ENCODE assay signal across 13 cellular contexts in genomic region chr5:50717615-50718014, GRCh38. TPM values are rescaled to one million over a fixed set of nuclear protein-coding genes. Genes with fewer than 3 reads are reported as not detected.
A peak's percentile ranks its signal among the peaks of the same experiment; 100 is the strongest.
DNase-seq lines count a peak whose midpoint lies in the region; ATAC-seq, FAIRE-seq and TF ChIP-seq lines count a peak whose summit lies in the region.
"Had no signal": no experiment of that assay in that cellular context is flagged by ENCODE, and none has a peak within 500 bp of the region (broad histone marks: within the 10 kb centered on the region; RNA-seq: fewer than 3 reads in every experiment).

No MANE protein-coding gene starts in this region.

- H3K4me1 ChIP-seq in small intestine (ENCODE audit: control insufficient read depth in 2 of 2, insufficient read depth in 1 of 2, low read depth in 1 of 2, low read length in 1 of 2), result peaks cover 5 to 21% of the 10 kb centered on the region in 2 donors

- POLR2A ChIA-PET in WTC11 (lab: Charles Lee), result no interaction called here

- FAIRE-seq in small intestine (lab: Jason Lieb, UNC), result peak; percentile 72

- H3K4me1 Mint-ChIP-seq in WTC11, result peaks cover 50% of the 10 kb centered on the region

- H3K36me3 ChIP-seq in small intestine (ENCODE audit: control insufficient read depth in 2 of 2, insufficient read depth in 2 of 2, low read length in 2 of 2), result no peaks in the 10 kb centered on the region
- H3K36me3 ChIP-seq: thyroid gland had no signal

- ATAC-seq in HG03097 (IDR thresholded peaks at IDR 0.05; ENCODE audit: low FRiP score, unreplicated experiment), result peak; percentile 65
- no peak for ATAC-seq in WTC11
- no peak for ATAC-seq in GM19351 (IDR thresholded peaks at IDR 0.05; ENCODE audit: unreplicated experiment)
- no peak for ATAC-seq in GM18519 (IDR thresholded peaks at IDR 0.05; ENCODE audit: low FRiP score, unreplicated experiment)
- ATAC-seq: foreskin keratinocyte, Panc1 had no signal

- H3K36me3 Mint-ChIP-seq in WTC11, result no peaks in the 10 kb centered on the region

- H3K27ac ChIP-seq in small intestine (ENCODE audit: low read depth in 1 of 2, low read length in 1 of 2), result peak overlapping the region in 1 of 2 donors; percentile 41
- H3K27ac ChIP-seq: foreskin keratinocyte, thyroid gland had no signal

- H3K4me3 Mint-ChIP-seq in WTC11, result no peak overlapping the region
- H3K4me3 Mint-ChIP-seq: H9 had no signal

- H3K27me3 Mint-ChIP-seq in WTC11 (ENCODE audit: low read depth), result no peaks in the 10 kb centered on the region

- H3K4me3 ChIP-seq in small intestine (ENCODE audit: low read depth in 1 of 2, low read length in 2 of 2), result no peak overlapping the region
- H3K4me3 ChIP-seq: thyroid gland had no signal

- no peaks in the 10 kb centered on the region for H3K9me3 ChIP-seq in small intestine (ENCODE audit: control insufficient read depth, low read depth)
- H3K9me3 ChIP-seq: thyroid gland had no signal

- peak overlapping the region; percentile 4; the same call in 1 of the 2 replicates for H3K27ac Mint-ChIP-seq in WTC11
- H3K27ac Mint-ChIP-seq: H9 had no signal

- 24 to 60% (median 37%) methylated on average over 2 of the region's 2 CpGs for WGBS in small intestine, 3 donors

- TF ChIP-seq CTCF in WTC11 (IDR thresholded peaks at IDR 0.05), result no peak

- H3K9me3 Mint-ChIP-seq in WTC11, result no peaks in the 10 kb centered on the region
- H3K9me3 Mint-ChIP-seq: H9 had no signal

- DNase-seq in NCI-H526 (lab: John Stamatoyannopoulos, UW) (peak; percentile 41 to 55), NCI-H526 treated with DMSO at 0.1 percent for 48 hours (lab: John Stamatoyannopoulos, UW) (no peak), WTC11 (ENCODE audit: low spot score) (no peak), small intestine (peak; percentile 85), NCI-H1092 treated with DMSO at 0.1 percent for 48 hours (lab: John Stamatoyannopoulos, UW) (no peak)
- DNase-seq: 8988T, foreskin keratinocyte, H9, thyroid gland had no signal

- no peaks in the 10 kb centered on the region for H3K27me3 ChIP-seq in small intestine (ENCODE audit: control insufficient read depth in 2 of 2, insufficient read depth in 2 of 2, low read length in 2 of 2)
- H3K27me3 ChIP-seq: foreskin keratinocyte, thyroid gland had no signal

- CTCF ChIA-PET in WTC11 (lab: Charles Lee), result no interaction called here

TF ChIP-seq in WTC11, 78 proteins besides CTCF, POLR2A, EP300 and RAD21:
- TF ChIP-seq ZMAT4 (CRISPR knock-in tag; IDR thresholded peaks at IDR 0.05) (no peak), TEAD1 (CRISPR knock-in tag; IDR thresholded peaks at IDR 0.05) (no peak), ZNF396 (CRISPR knock-in tag; IDR thresholded peaks at IDR 0.05; ENCODE audit: borderline replicate concordance) (no peak), TP53 (CRISPR knock-in tag; IDR thresholded peaks at IDR 0.05) (no peak), JAZF1 (CRISPR knock-in tag; IDR thresholded peaks at IDR 0.05) (no peak), KAT7 (CRISPR knock-in tag; IDR thresholded peaks at IDR 0.05; ENCODE audit: borderline replicate concordance) (no peak)
- TF ChIP-seq, protein P1, sequence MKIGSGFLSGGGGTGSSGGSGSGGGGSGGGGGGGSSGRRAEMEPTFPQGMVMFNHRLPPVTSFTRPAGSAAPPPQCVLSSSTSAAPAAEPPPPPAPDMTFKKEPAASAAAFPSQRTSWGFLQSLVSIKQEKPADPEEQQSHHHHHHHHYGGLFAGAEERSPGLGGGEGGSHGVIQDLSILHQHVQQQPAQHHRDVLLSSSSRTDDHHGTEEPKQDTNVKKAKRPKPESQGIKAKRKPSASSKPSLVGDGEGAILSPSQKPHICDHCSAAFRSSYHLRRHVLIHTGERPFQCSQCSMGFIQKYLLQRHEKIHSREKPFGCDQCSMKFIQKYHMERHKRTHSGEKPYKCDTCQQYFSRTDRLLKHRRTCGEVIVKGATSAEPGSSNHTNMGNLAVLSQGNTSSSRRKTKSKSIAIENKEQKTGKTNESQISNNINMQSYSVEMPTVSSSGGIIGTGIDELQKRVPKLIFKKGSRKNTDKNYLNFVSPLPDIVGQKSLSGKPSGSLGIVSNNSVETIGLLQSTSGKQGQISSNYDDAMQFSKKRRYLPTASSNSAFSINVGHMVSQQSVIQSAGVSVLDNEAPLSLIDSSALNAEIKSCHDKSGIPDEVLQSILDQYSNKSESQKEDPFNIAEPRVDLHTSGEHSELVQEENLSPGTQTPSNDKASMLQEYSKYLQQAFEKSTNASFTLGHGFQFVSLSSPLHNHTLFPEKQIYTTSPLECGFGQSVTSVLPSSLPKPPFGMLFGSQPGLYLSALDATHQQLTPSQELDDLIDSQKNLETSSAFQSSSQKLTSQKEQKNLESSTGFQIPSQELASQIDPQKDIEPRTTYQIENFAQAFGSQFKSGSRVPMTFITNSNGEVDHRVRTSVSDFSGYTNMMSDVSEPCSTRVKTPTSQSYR (CRISPR knock-in tag; IDR thresholded peaks at IDR 0.05), result no peak
- TF ChIP-seq, protein P2, sequence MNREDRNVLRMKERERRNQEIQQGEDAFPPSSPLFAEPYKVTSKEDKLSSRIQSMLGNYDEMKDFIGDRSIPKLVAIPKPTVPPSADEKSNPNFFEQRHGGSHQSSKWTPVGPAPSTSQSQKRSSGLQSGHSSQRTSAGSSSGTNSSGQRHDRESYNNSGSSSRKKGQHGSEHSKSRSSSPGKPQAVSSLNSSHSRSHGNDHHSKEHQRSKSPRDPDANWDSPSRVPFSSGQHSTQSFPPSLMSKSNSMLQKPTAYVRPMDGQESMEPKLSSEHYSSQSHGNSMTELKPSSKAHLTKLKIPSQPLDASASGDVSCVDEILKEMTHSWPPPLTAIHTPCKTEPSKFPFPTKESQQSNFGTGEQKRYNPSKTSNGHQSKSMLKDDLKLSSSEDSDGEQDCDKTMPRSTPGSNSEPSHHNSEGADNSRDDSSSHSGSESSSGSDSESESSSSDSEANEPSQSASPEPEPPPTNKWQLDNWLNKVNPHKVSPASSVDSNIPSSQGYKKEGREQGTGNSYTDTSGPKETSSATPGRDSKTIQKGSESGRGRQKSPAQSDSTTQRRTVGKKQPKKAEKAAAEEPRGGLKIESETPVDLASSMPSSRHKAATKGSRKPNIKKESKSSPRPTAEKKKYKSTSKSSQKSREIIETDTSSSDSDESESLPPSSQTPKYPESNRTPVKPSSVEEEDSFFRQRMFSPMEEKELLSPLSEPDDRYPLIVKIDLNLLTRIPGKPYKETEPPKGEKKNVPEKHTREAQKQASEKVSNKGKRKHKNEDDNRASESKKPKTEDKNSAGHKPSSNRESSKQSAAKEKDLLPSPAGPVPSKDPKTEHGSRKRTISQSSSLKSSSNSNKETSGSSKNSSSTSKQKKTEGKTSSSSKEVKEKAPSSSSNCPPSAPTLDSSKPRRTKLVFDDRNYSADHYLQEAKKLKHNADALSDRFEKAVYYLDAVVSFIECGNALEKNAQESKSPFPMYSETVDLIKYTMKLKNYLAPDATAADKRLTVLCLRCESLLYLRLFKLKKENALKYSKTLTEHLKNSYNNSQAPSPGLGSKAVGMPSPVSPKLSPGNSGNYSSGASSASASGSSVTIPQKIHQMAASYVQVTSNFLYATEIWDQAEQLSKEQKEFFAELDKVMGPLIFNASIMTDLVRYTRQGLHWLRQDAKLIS (CRISPR knock-in tag; IDR thresholded peaks at IDR 0.05; ENCODE audit: borderline replicate concordance), result no peak

RNA-seq across cellular contexts. Expression of gene PARP8, which starts 51.2 kb away (rescaled TPM):
- total RNA-seq in WTC11 (2021), result 23.2 to 28.5 TPM (median 28.2 TPM) in 3 replicates
- polyA plus RNA-seq in small intestine, result 10 to 100 TPM in 1 of 3 donors, 1 to 10 TPM in 2; 6.5 to 10.7 (median 9.0) TPM

Comparison
In these comparisons a context has a peak if more than half of its experiments do, and no peak if none do; other contexts are left out.
1. DNase-seq: peak in NCI-H526 (2 of 2) and small intestine (single experiment); none in NCI-H526 treated with DMSO at 0.1 percent for 48 hours (single experiment), WTC11 (single experiment) and NCI-H1092 treated with DMSO at 0.1 percent for 48 hours (single experiment).